Comparison of ENCODE assay signal across 8 cellular contexts in the genomic region with DNA sequence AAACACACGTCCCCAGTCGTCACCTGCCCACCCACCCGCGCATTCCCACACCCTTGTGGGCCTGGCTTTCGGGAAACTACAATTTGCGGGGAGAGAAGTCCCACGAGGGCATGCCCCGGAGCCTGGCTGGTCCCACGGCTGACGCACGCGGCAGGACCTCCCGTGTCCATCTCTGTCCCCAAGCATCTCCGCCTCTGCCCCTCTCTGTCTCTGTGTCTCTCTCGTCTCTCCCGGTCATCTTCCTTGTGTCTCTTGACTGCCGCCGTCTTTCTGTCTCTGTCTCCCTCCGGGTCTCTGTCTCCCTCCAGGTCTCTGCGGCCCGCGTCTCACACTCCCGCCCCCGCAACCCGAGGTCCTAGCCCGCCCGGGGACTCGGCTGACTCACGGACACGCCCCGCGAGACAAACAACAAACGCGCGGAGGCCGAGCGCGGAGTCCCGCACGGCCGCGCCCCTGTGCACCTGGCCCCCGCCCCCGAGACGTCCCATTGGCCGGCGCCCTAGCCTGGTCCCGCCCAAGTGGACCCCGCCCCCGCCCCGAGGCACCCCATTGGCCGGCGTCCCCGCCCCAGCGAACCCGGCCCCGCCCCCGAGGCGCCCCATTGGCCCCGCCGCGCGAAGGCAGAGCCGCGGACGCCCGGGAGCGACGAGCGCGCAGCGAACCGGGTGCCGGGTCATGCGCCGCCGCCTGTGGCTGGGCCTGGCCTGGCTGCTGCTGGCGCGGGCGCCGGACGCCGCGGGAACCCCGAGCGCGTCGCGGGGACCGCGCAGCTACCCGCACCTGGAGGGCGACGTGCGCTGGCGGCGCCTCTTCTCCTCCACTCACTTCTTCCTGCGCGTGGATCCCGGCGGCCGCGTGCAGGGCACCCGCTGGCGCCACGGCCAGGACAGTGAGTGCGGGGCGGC. TPM values are rescaled to one million over a fixed set of nuclear protein-coding genes. Genes with fewer than 3 reads are reported as not detected.
A peak's percentile ranks its signal among the peaks of the same experiment; 100 is the strongest.
DNase-seq lines count a peak whose midpoint lies in the region; ATAC-seq and TF ChIP-seq lines count a peak whose summit lies in the region.

A gene (plus strand): TSS at position 629 of the 905 bp plus-strand sequence. CDS start 47 bp downstream, at position 676.

- no peaks in the 10 kb centered on the region for H3K9me3 Mint-ChIP-seq in CD4-positive, alpha-beta T cell

- peak within 1 kb of the TSS; percentile 35 to 39 for H3K4me3 ChIP-seq in prostate gland
- peak within 1 kb of the TSS; percentile 11 to 52 (median 34) for H3K4me3 ChIP-seq in transverse colon

- H3K27me3 ChIP-seq in CD4-positive, alpha-beta T cell (ENCODE audit: control insufficient read depth, insufficient read depth, low read length) = no peaks in the 10 kb centered on the region
- H3K27me3 ChIP-seq in prostate gland (replicated peaks; ENCODE audit: insufficient read depth) (no peaks in the 10 kb centered on the region), transverse colon (no peaks in the 10 kb centered on the region)

- H3K36me3 Mint-ChIP-seq in CD4-positive, alpha-beta T cell (ENCODE audit: low read depth) = peaks cover 5% of the 10 kb centered on the region

- peak; percentile 93 to 98 (median 96) for DNase-seq in CD4-positive, alpha-beta T cell
- DNase-seq in NAMALWA (ENCODE audit: low spot score) = peak; percentile 89
- DNase-seq in T-helper 2 cell = peak; percentile 91 to 99 (median 95)
- DNase-seq in amniotic stem cell (lab: John Stamatoyannopoulos, UW) = peak; percentile 65
- peak; percentile 97 for DNase-seq in left ventricle myocardium superior
- DNase-seq in prostate gland (ENCODE audit: low spot score) = peak; percentile 93
- DNase-seq in transverse colon = peak; percentile 97

- peak; percentile 96 for ATAC-seq in CD4-positive, alpha-beta T cell (ENCODE audit: poor library complexity)
- peak; percentile 61 for ATAC-seq in GM21619 (IDR thresholded peaks at IDR 0.05; ENCODE audit: unreplicated experiment)
- ATAC-seq in left ventricle myocardium superior = peak; percentile 94

- H3K4me1 Mint-ChIP-seq in CD4-positive, alpha-beta T cell (ENCODE audit: low read depth) = peaks cover 6% of the 10 kb centered on the region

- TF ChIP-seq POLR2A in prostate gland (IDR thresholded peaks at IDR 0.05) = no peak
- no peak for TF ChIP-seq POLR2A in transverse colon (IDR thresholded peaks at IDR 0.05)

- H3K27ac Mint-ChIP-seq in CD4-positive, alpha-beta T cell = peak within 1 kb of the TSS; percentile 88

- H3K27me3 Mint-ChIP-seq in CD4-positive, alpha-beta T cell = no peaks in the 10 kb centered on the region

- peak within 1 kb of the TSS; percentile 84 for H3K4me3 Mint-ChIP-seq in CD4-positive, alpha-beta T cell

- intact Hi-C loops in CD4-positive, alpha-beta T cell (cut with DNase I, micrococcal nuclease) = loop anchor here in 1 of 2 experiments (1.0 kb wide), 2 partner anchors 22 to 41 kb away; no protein-coding TSS in a partner anchor
- intact Hi-C loops in left ventricle myocardium superior (cut with micrococcal nuclease) (no loop called here), prostate gland (cut with DNase I) (no loop called here), transverse colon (cut with DNase I; ENCODE audit: low total_unique reads) (no loop called here)

- in situ Hi-C loops in transverse colon (cut with MboI; ENCODE audit: low pct_ligation_motif_present in 1 of 4, low pct_unique_long_range_greater_than_20kb in 1 of 4, low sequenced_read_pairs in 3 of 4) = no loop called here

- WGBS in prostate gland = 7% methylated on average over 74 of the region's 108 CpGs
- WGBS in transverse colon (ENCODE audit: low coverage in 1 of 2), 2 donors = 3% methylated on average over 105 of the region's 108 CpGs; no CpG with 5 or more reads in 1 of the 2 donors

- H3K9me3 ChIP-seq in CD4-positive, alpha-beta T cell (ENCODE audit: control insufficient read depth, low read length) = no peaks in the 10 kb centered on the region
- H3K9me3 ChIP-seq in prostate gland (no peaks in the 10 kb centered on the region), transverse colon (no peaks in the 10 kb centered on the region)

- no peak for TF ChIP-seq EP300 in transverse colon (IDR thresholded peaks at IDR 0.05; ENCODE audit: low read depth)

- H3K36me3 ChIP-seq in prostate gland = no peaks in the 10 kb centered on the region
- no peaks in the 10 kb centered on the region for H3K36me3 ChIP-seq in transverse colon

- POLR2A ChIA-PET in CD4-positive, alpha-beta T cell (lab: Charles Lee) = interaction anchor here (1.7 kb wide), 1 partner anchor 21 kb away, joined by 7 read pairs; no protein-coding TSS in a partner anchor

- H3K4me1 ChIP-seq in prostate gland (replicated peaks) (no peaks in the 10 kb centered on the region), transverse colon (peaks cover 9 to 15% (median 12%) of the 10 kb centered on the region in 4 donors)

- H3K27ac ChIP-seq in CD4-positive, alpha-beta T cell (ENCODE audit: low read depth, low read length) = no peak within 1 kb of the TSS
- no peak within 1 kb of the TSS for H3K27ac ChIP-seq in prostate gland
- H3K27ac ChIP-seq in transverse colon = peak within 1 kb of the TSS in 3 of 4 donors; percentile 9 to 49 (median 33)

- TF ChIP-seq CTCF in CD4-positive, alpha-beta T cell (IDR thresholded peaks at IDR 0.05) = no peak
- TF ChIP-seq CTCF in prostate gland (IDR thresholded peaks at IDR 0.05) (peak in 1 of 4 experiments; percentile 22), transverse colon (IDR thresholded peaks at IDR 0.05) (no peak)

- CTCF ChIA-PET in CD4-positive, alpha-beta T cell (lab: Charles Lee) = interaction anchor here (2.4 kb wide), 1 partner anchor 20 kb away, joined by 6 read pairs; no protein-coding TSS in a partner anchor

RNA-seq across cellular contexts. Expression of the gene that starts here (rescaled TPM):
- under 1 TPM; 0.42 to 0.49 TPM for total RNA-seq in CD4-positive, alpha-beta T cell
- total RNA-seq in left ventricle myocardium superior (not detected), prostate gland (1 to 10 TPM in 1 of 2 donors, not detected in 1; 4.4 TPM), transverse colon (not detected)

Comparison
In these comparisons a context has a peak if more than half of its experiments do, and no peak if none do; other contexts are left out.
1. Peak in DNase-seq and ATAC-seq in CD4-positive, alpha-beta T cell; RNA of the gene not detected or under 1 TPM.
2. Peak in DNase-seq and ATAC-seq in left ventricle myocardium superior; RNA of the gene not detected or under 1 TPM.
3. Peak in DNase-seq, H3K4me3 ChIP-seq and H3K27ac ChIP-seq in transverse colon; RNA of the gene not detected or under 1 TPM.